8 cellular contexts compared by ENCODE assay signal in genomic region chr15:72197460-72198409, GRCh38. TPM values are rescaled to one million over a fixed set of nuclear protein-coding genes. Genes with fewer than 3 reads are reported as not detected.
A peak's percentile ranks its signal among the peaks of the same experiment; 100 is the strongest.
DNase-seq lines count a peak whose midpoint lies in the region; ATAC-seq and TF ChIP-seq lines count a peak whose summit lies in the region.

TSS of gene GRAMD2A (minus strand) at chr15:72197787.

- peak within 1 kb of the TSS; percentile 84 for H2AFZ ChIP-seq in neural progenitor cell (replicated peaks)

- H3K9me3 Mint-ChIP-seq in neural progenitor cell = no peaks in the 10 kb centered on the region

- peak within 1 kb of the TSS; percentile 87 for H3K4me2 ChIP-seq in neural progenitor cell

- peak within 1 kb of the TSS; percentile 80 for H3K4me3 Mint-ChIP-seq in neural progenitor cell

- peaks cover 23% of the 10 kb centered on the region for H3K36me3 Mint-ChIP-seq in neural progenitor cell

- H3K9ac ChIP-seq in neural progenitor cell = no peak within 1 kb of the TSS

- peaks cover 66% of the 10 kb centered on the region for H4K20me1 ChIP-seq in neural progenitor cell (ENCODE audit: low read depth)

- H3K4me3 ChIP-seq in fibroblast of mammary gland (ENCODE audit: control insufficient read depth, low read depth, low read length) = peak within 1 kb of the TSS; percentile 28
- peak within 1 kb of the TSS; percentile 55 for H3K4me3 ChIP-seq in neural progenitor cell

- H3K27me3 ChIP-seq in neural progenitor cell = peaks cover 64% of the 10 kb centered on the region

- no peaks in the 10 kb centered on the region for H3K36me3 ChIP-seq in neural progenitor cell

- H3F3A ChIP-seq in neural progenitor cell (ENCODE audit: low read depth) = peaks cover 53% of the 10 kb centered on the region

- peaks cover 20% of the 10 kb centered on the region for H3K27me3 Mint-ChIP-seq in neural progenitor cell (ENCODE audit: insufficient read depth, low read depth)

- peaks cover 8% of the 10 kb centered on the region for H3K4me1 Mint-ChIP-seq in neural progenitor cell

- H3K27ac ChIP-seq in neural progenitor cell = no peak within 1 kb of the TSS

- peaks cover 8% of the 10 kb centered on the region for H3K4me1 ChIP-seq in neural progenitor cell

- H3K9me3 ChIP-seq in neural progenitor cell (ENCODE audit: low read depth) = no peaks in the 10 kb centered on the region

- TF ChIP-seq CTCF in fibroblast of mammary gland (conservative IDR thresholded peaks at IDR 0.05; ENCODE audit: control insufficient read depth, insufficient read depth, low read depth, low read length) (no peak), neural progenitor cell (IDR thresholded peaks at IDR 0.05) (no peak)

- peak; percentile 37 for ATAC-seq in HG02981 (IDR thresholded peaks at IDR 0.05; ENCODE audit: unreplicated experiment)
- no peak for ATAC-seq in GM19023 (IDR thresholded peaks at IDR 0.05; ENCODE audit: unreplicated experiment)

- DNase-seq in DMS53 treated with DMSO at 0.1 percent for 48 hours (lab: John Stamatoyannopoulos, UW; ENCODE audit: unreplicated experiment) (peak; percentile 43), fibroblast of mammary gland (ENCODE audit: low read depth) (peak; percentile 39), neural progenitor cell (ENCODE audit: low spot score) (peak; percentile 65), Ammon's horn (ENCODE audit: low spot score) (no peak), globus pallidus (ENCODE audit: low spot score) (no peak)
- DNase-seq in activated CD8-positive, alpha-beta memory T cell treated with anti-CD3 and anti-CD28 coated beads for 24 hours = peak; percentile 78

- no peak within 1 kb of the TSS for H3K27ac Mint-ChIP-seq in neural progenitor cell

- no peaks in the 10 kb centered on the region for H3K79me2 ChIP-seq in neural progenitor cell (ENCODE audit: low read depth)

RNA-seq across cellular contexts. Expression of gene GRAMD2A, which starts in this region (rescaled TPM):
- 0.40 and 0.43 TPM in 2 replicates for total RNA-seq in neural progenitor cell (ENCODE audit: low replicate concordance)

Comparison
In these comparisons a context has a peak if more than half of its experiments do, and no peak if none do; other contexts are left out.
1. Peak in DNase-seq, H3K4me3 ChIP-seq and H3K4me2 ChIP-seq in neural progenitor cell; RNA of the gene not detected or under 1 TPM.
2. DNase-seq: peak in DMS53 treated with DMSO at 0.1 percent for 48 hours (single experiment), activated CD8-positive, alpha-beta memory T cell treated with anti-CD3 and anti-CD28 coated beads for 24 hours (single experiment) and fibroblast of mammary gland (single experiment); none in Ammon's horn (single experiment) and globus pallidus (single experiment).